ENCODE assay signal across 30 cellular contexts in genomic region chr7:94174375-94174774, GRCh38.
"Had no signal": no experiment of that assay in that cellular context is flagged by ENCODE, and none has a peak within 500 bp of the region (broad histone marks: within the 10 kb centered on the region; RNA-seq: fewer than 3 reads in every experiment).

No MANE protein-coding gene starts in this region.

- H3K4me3 Mint-ChIP-seq: immature natural killer cell; naive thymus-derived CD4-positive, alpha-beta T cell; nephron; neural crest cell; stimulated activated memory B cell treated with anti-CD40 and anti-IgM and Interleukin-4, amounts not matched to agents 10 μg/mL and 1 μg/mL and 100 μg/mL, for 72 hours; stimulated activated naive CD8-positive, alpha-beta T cell treated with anti-CD3 and anti-CD28 coated beads, Interleukin-15, amount 100 ng/mL, for 72 hours had no signal

- H3K9me3 Mint-ChIP-seq: nephron; neural crest cell; stimulated activated memory B cell treated with anti-CD40 and anti-IgM and Interleukin-4, amounts not matched to agents 10 μg/mL and 1 μg/mL and 100 μg/mL, for 72 hours had no signal

- H3K36me3 Mint-ChIP-seq: immature natural killer cell; naive thymus-derived CD4-positive, alpha-beta T cell; stimulated activated memory B cell treated with anti-CD40 and anti-IgM and Interleukin-4, amounts not matched to agents 10 μg/mL and 1 μg/mL and 100 μg/mL, for 72 hours had no signal

- H3K4me3 ChIP-seq: left lung, lung, mucosa of descending colon, right atrium auricular region, right lobe of liver, smooth muscle cell, testis, thyroid gland, transverse colon, upper lobe of left lung, vagina had no signal

- DNase-seq: hippocampal formation; immature natural killer cell; kidney; left colon; left lung; mesendoderm; midbrain; mucosa of descending colon; naive thymus-derived CD4-positive, alpha-beta T cell; occipital lobe; right lobe of liver; stimulated activated CD4-positive, alpha-beta T cell treated with anti-CD3 and anti-CD28 coated beads, Interleukin-1b, Interleukin-23, amount 100 ng/mL, for 48 hours; stimulated activated CD4-positive, alpha-beta T cell treated with anti-CD3 and anti-CD28 coated beads, Interleukin-2, amount 100 ng/mL, for 48 hours; stimulated activated CD4-positive, alpha-beta T cell treated with anti-CD3 and anti-CD28 coated beads, Interleukin-4, amount 100 ng/mL, for 4 hours; stimulated activated CD8-positive, alpha-beta memory T cell treated with anti-CD3 and anti-CD28 coated beads, Interleukin-4, amount 100 ng/mL, for 48 hours; stimulated activated naive CD4-positive, alpha-beta T cell treated with Interleukin-2 at 50 U/mL for 16 hours; stimulated activated naive CD8-positive, alpha-beta T cell treated with anti-CD3 and anti-CD28 coated beads, Interleukin-15, amount 100 ng/mL, for 72 hours; testis; thyroid gland; transverse colon; upper lobe of left lung had no signal

- H3K27ac ChIP-seq: left lung, neutrophil, right atrium auricular region, right lobe of liver, testis, thyroid gland, transverse colon, upper lobe of left lung, vagina had no signal

- H3K4me1 ChIP-seq: left lung, right atrium auricular region, right lobe of liver, testis, thyroid gland, transverse colon, upper lobe of left lung, vagina had no signal

- H3K27ac Mint-ChIP-seq: immature natural killer cell; naive thymus-derived CD4-positive, alpha-beta T cell; progenitor cell of endocrine pancreas; stimulated activated memory B cell treated with anti-CD40 and anti-IgM and Interleukin-4, amounts not matched to agents 10 μg/mL and 1 μg/mL and 100 μg/mL, for 72 hours; stimulated activated naive CD8-positive, alpha-beta T cell treated with anti-CD3 and anti-CD28 coated beads, Interleukin-15, amount 100 ng/mL, for 72 hours had no signal

- H3K36me3 ChIP-seq: left lung, neutrophil, right atrium auricular region, right lobe of liver, thyroid gland, transverse colon, upper lobe of left lung, vagina had no signal

- H3K27me3 ChIP-seq: left lung, neutrophil, right atrium auricular region, right lobe of liver, testis, thyroid gland, transverse colon, upper lobe of left lung, vagina had no signal

- H3K9me3 ChIP-seq: left lung, mucosa of descending colon, neutrophil, right atrium auricular region, right lobe of liver, testis, thyroid gland, transverse colon, upper lobe of left lung, vagina had no signal

- H3K27me3 Mint-ChIP-seq: stimulated activated memory B cell treated with anti-CD40 and anti-IgM and Interleukin-4, amounts not matched to agents 10 μg/mL and 1 μg/mL and 100 μg/mL, for 72 hours had no signal
